In the genomic region with DNA sequence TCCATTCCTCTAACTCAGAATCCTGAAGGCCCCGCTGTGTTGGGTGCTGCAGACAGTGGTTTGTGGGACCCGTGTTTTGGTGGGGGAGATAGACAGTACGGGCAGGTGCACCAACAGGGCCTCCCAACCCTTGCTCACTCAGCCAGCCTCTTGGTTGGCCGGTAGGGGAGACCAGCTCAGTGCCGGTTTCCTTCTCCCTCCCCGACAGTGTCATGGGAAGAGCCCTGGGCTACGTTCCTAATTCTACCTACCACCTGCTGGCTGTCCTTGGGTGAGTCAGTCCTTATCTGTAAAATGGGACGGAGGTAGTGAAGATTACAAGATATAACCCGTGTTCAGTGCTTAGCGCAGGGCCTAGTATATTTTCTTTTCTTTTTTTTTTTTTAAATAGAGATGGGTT, we compare ENCODE assay signal across 19 cellular contexts. TPM values are rescaled to one million over a fixed set of nuclear protein-coding genes. Genes with fewer than 3 reads are reported as not detected.
DNase-seq lines count a peak whose midpoint lies in the region; ATAC-seq, FAIRE-seq and TF ChIP-seq lines count a peak whose summit lies in the region.
"Had no signal": no experiment of that assay in that cellular context is flagged by ENCODE, and none has a peak within 500 bp of the region (broad histone marks: within the 10 kb centered on the region; RNA-seq: fewer than 3 reads in every experiment).

No MANE protein-coding gene starts in this region.

- in situ Hi-C loops in HepG2 (cut with HindIII; ENCODE audit: extremely low pct_ligation_motif_present, low pct_unique_long_range_greater_than_20kb) = loop anchor here (5.0 kb wide), 1 partner anchor 36 kb away; the partner anchor contains the start of gene RPS6KB2

- H3K79me2 ChIP-seq in HepG2 (ENCODE audit: insufficient read depth, low read length) = no peaks in the 10 kb centered on the region

- no peak for TF ChIP-seq POLR2A in HepG2 (IDR thresholded peaks at IDR 0.05; ENCODE audit: insufficient read depth in 1 of 2, low read depth in 2 of 2, low read length in 2 of 2)
- no peak for TF ChIP-seq POLR2A in right lobe of liver (IDR thresholded peaks at IDR 0.05)

- H3K27ac Mint-ChIP-seq in activated B cell treated with CpG ODN at 0.5 μM for 24 hours (peak overlapping the region; percentile 94), nephron (peak overlapping the region in 1 of 3 experiments; percentile 57)
- H3K27ac Mint-ChIP-seq: activated CD8-positive, alpha-beta memory T cell treated with anti-CD3 and anti-CD28 coated beads, Interleukin-2, amount 10 ng/mL, durations not matched to agents 7 days and 5 days; activated T-helper 17 cell treated with anti-CD3 and anti-CD28 coated beads, Interleukin-2, amount 50 U/mL, for 72 hours; endodermal cell had no signal

- WGBS in HepG2 (ENCODE audit: low lambda C conversion rate) = 93% methylated on average over 10 of the region's 10 CpGs
- WGBS in right lobe of liver (ENCODE audit: insufficient coverage, low coverage, low lambda C conversion rate, missing lambda C conversion rate) = 98% methylated on average over 6 of the region's 10 CpGs

- intact Hi-C loops in HepG2 (cut with micrococcal nuclease; ENCODE audit: unreplicated experiment) = no loop called here
- intact Hi-C loops in right lobe of liver (cut with DNase I) = no loop called here
- intact Hi-C loops in activated B cell treated with CpG ODN at 0.5 μM for 24 hours (cut with micrococcal nuclease) = no loop called here

- TF ChIP-seq CTCF in HepG2 (CRISPR knock-in tag; IDR thresholded peaks at IDR 0.05) = no peak
- TF ChIP-seq CTCF in right lobe of liver (IDR thresholded peaks at IDR 0.05) = no peak
- TF ChIP-seq CTCF in activated B cell treated with CpG ODN at 0.5 μM for 24 hours (IDR thresholded peaks at IDR 0.05) = no peak
- no peak for TF ChIP-seq CTCF in nephron (IDR thresholded peaks at IDR 0.05; ENCODE audit: unreplicated experiment in 3 of 3)

- POLR2A ChIA-PET in HepG2 (lab: Yijun Ruan, JAX) = no interaction called here
- POLR2A ChIA-PET in activated B cell treated with CpG ODN at 0.5 μM for 24 hours (lab: Charles Lee) = interaction anchor here (0.6 to 33.4 kb wide), 5 partner anchors 20 to 70 kb away, joined by 4 to 1417 read pairs (median 30); partner anchors contain the start of genes AIP, CORO1B, PPP1CA and PTPRCAP
- POLR2A ChIA-PET in HEK293T (lab: Yijun Ruan, JAX) = interaction anchor here (0.6 to 1.5 kb wide), 3 partner anchors 13 to 62 kb away, joined by 3 to 4 read pairs (median 3); no protein-coding TSS in a partner anchor

- H3K9ac ChIP-seq in HepG2 (ENCODE audit: insufficient read depth, low read depth, low read length) = no peak overlapping the region

- H3K9me3 ChIP-seq in HepG2 (ENCODE audit: low read length) (no peaks in the 10 kb centered on the region), right lobe of liver (no peaks in the 10 kb centered on the region)

- CTCF ChIA-PET in HepG2 (lab: Yijun Ruan, JAX; ENCODE audit: low intra/inter-chr PET ratio, low total read pairs) (no interaction called here), activated B cell treated with CpG ODN at 0.5 μM for 24 hours (lab: Charles Lee) (interaction anchor here (1.0 kb wide), 1 partner anchor 26 kb away, joined by 3 read pairs; the partner anchor contains the start of gene PTPRCAP), HEK293T (lab: Yijun Ruan, JAX) (no interaction called here)

- H3K27ac ChIP-seq in HepG2 (ENCODE audit: extremely low read length, insufficient read depth, low read length) (no peak overlapping the region), right lobe of liver (peak overlapping the region in 1 of 3 donors; percentile 94)

- no peaks in the 10 kb centered on the region for H3K27me3 Mint-ChIP-seq in activated B cell treated with CpG ODN at 0.5 μM for 24 hours
- H3K27me3 Mint-ChIP-seq in nephron (ENCODE audit: low read depth) = no peaks in the 10 kb centered on the region
- H3K27me3 Mint-ChIP-seq: activated CD8-positive, alpha-beta memory T cell treated with anti-CD3 and anti-CD28 coated beads, Interleukin-2, amount 10 ng/mL, durations not matched to agents 7 days and 5 days; activated T-helper 17 cell treated with anti-CD3 and anti-CD28 coated beads, Interleukin-2, amount 50 U/mL, for 72 hours had no signal

- ATAC-seq in HepG2 = no peak
- ATAC-seq in right lobe of liver = no peak
- no peak for ATAC-seq in activated B cell treated with CpG ODN at 0.5 μM for 24 hours (ENCODE audit: low read depth)
- ATAC-seq in GM21576 (IDR thresholded peaks at IDR 0.05; ENCODE audit: unreplicated experiment) = no peak
- ATAC-seq: activated CD8-positive, alpha-beta memory T cell treated with anti-CD3 and anti-CD28 coated beads, Interleukin-2, amount 10 ng/mL, durations not matched to agents 7 days and 5 days; activated T-helper 17 cell treated with anti-CD3 and anti-CD28 coated beads, Interleukin-2, amount 50 U/mL, for 72 hours had no signal

- no peak for TF ChIP-seq RAD21 in HepG2 (CRISPR knock-in tag; IDR thresholded peaks at IDR 0.05)

- H3K27me3 ChIP-seq in HepG2 (ENCODE audit: control insufficient read depth in 1 of 2, insufficient read depth in 2 of 2, low read length in 2 of 2) (peaks cover 0 to 11% of the 10 kb centered on the region in 2 experiments; a peak in 2 of 5 replicates), right lobe of liver (no peaks in the 10 kb centered on the region)
- H3K27me3 ChIP-seq: brain microvascular endothelial cell had no signal

- no peak overlapping the region for H2AFZ ChIP-seq in HepG2 (ENCODE audit: low read length)

- no peak for FAIRE-seq in HepG2 (lab: Jason Lieb, UNC)
- FAIRE-seq: colon had no signal

- H3K36me3 ChIP-seq in HepG2 (replicated peaks in 1 of 2; ENCODE audit: control insufficient read depth in 1 of 2, insufficient read depth in 2 of 2, low read length in 2 of 2) (no peaks in the 10 kb centered on the region), right lobe of liver (no peaks in the 10 kb centered on the region)
- H3K36me3 ChIP-seq: brain microvascular endothelial cell had no signal

- H3K4me2 ChIP-seq in HepG2 (ENCODE audit: low read depth, low read length) = no peak overlapping the region

- H3K9me3 Mint-ChIP-seq in activated B cell treated with CpG ODN at 0.5 μM for 24 hours = no peaks in the 10 kb centered on the region
- H3K9me3 Mint-ChIP-seq in nephron = no peaks in the 10 kb centered on the region
- H3K9me3 Mint-ChIP-seq: activated T-helper 17 cell treated with anti-CD3 and anti-CD28 coated beads, Interleukin-2, amount 50 U/mL, for 72 hours; endodermal cell had no signal

- BruUV-seq in HepG2 (replicated peaks; lab: Mats Ljungman, UMichigan) = no TSS peak

- H3K4me1 ChIP-seq in HepG2 (ENCODE audit: insufficient read depth, low read length) (peaks cover 47% of the 10 kb centered on the region), right lobe of liver (peaks cover 0 to 31% (median 14%) of the 10 kb centered on the region in 4 donors)

- H3K36me3 Mint-ChIP-seq in activated B cell treated with CpG ODN at 0.5 μM for 24 hours (ENCODE audit: low read depth) (peaks cover 8% of the 10 kb centered on the region), nephron (ENCODE audit: low read depth) (no peaks in the 10 kb centered on the region)

- H3K4me1 Mint-ChIP-seq in activated B cell treated with CpG ODN at 0.5 μM for 24 hours (peaks cover 83% of the 10 kb centered on the region), nephron (peaks cover 6% of the 10 kb centered on the region)

- H3K4me3 Mint-ChIP-seq in activated B cell treated with CpG ODN at 0.5 μM for 24 hours = no peak overlapping the region
- H3K4me3 Mint-ChIP-seq in nephron = peak overlapping the region; percentile 55 to 75 (median 68)
- H3K4me3 Mint-ChIP-seq: activated CD8-positive, alpha-beta memory T cell treated with anti-CD3 and anti-CD28 coated beads, Interleukin-2, amount 10 ng/mL, durations not matched to agents 7 days and 5 days; endodermal cell had no signal

- no peak for DNase-seq in HepG2 (ENCODE audit: low spot score)
- DNase-seq in right lobe of liver = no peak
- DNase-seq in activated B cell treated with CpG ODN at 0.5 μM for 24 hours = no peak
- no peak for DNase-seq in GF-D8 (lab: John Stamatoyannopoulos, UW)
- no peak for DNase-seq in HEK293T (ENCODE audit: extremely low spot score)
- DNase-seq in middle frontal gyrus (ENCODE audit: extremely low spot score, low spot score) = no peak
- DNase-seq: activated CD8-positive, alpha-beta memory T cell treated with anti-CD3 and anti-CD28 coated beads, Interleukin-2, amount 10 ng/mL, durations not matched to agents 7 days and 5 days; DND-41; midbrain; NCI-H1417; NCI-H510A treated with DMSO at 0.1 percent for 48 hours had no signal

- no peak for TF ChIP-seq EP300 in HepG2 (IDR thresholded peaks at IDR 0.05; ENCODE audit: low read depth in 2 of 2, low read length in 2 of 2)
- TF ChIP-seq EP300 in HepG2 (CRISPR knock-in tag; IDR thresholded peaks at IDR 0.05; ENCODE audit: borderline replicate concordance) = no peak

- no peak overlapping the region for H3K4me3 ChIP-seq in HepG2 (replicated peaks in 1 of 3; ENCODE audit: insufficient read depth in 1 of 3, low read depth in 2 of 3, low read length in 3 of 3)
- no peak overlapping the region for H3K4me3 ChIP-seq in right lobe of liver

- H4K20me1 ChIP-seq in HepG2 (ENCODE audit: insufficient read depth, low read length) = no peaks in the 10 kb centered on the region

RNA-seq across cellular contexts. Expression of gene TMEM134, which starts 5.9 kb away (rescaled TPM):
- total RNA-seq in HepG2 (2016; rRNA removed; fragmentation: Illumina TruSeq; extraction: Trizol) = 5.1 and 6.9 TPM in 2 replicates
- 19.7 and 21.6 TPM in 2 replicates for total RNA-seq in HepG2 (2016; cell fraction: cytosol; rRNA removed; fragmentation: Illumina TruSeq; extraction: Trizol; ENCODE audit: low read depth)
- total RNA-seq in HepG2 (2016; cell fraction: insoluble cytoplasmic fraction; rRNA removed; fragmentation: Illumina TruSeq; extraction: Trizol) = 3.5 and 6.0 TPM in 2 replicates
- total RNA-seq in HepG2 (2016; cell fraction: membrane; rRNA removed; fragmentation: Illumina TruSeq; extraction: Trizol) = 16.8 and 19.3 TPM in 2 replicates
- 5.3 and 5.6 TPM in 2 replicates for total RNA-seq in HepG2 (2016; cell fraction: nucleus; rRNA removed; fragmentation: Illumina TruSeq; extraction: Trizol)
- polyA plus RNA-seq in HepG2 (2011; rRNA removed) = 26.9 and 36.5 TPM in 2 replicates
- polyA plus RNA-seq in HepG2 (2011; cell fraction: cytosol; rRNA removed) = 56.6 and 72.3 TPM in 2 replicates
- 67.1 and 76.3 TPM in 2 replicates for polyA plus RNA-seq in HepG2 (2011; cell fraction: nucleus; rRNA removed)
- 21.5 and 23.1 TPM in 2 replicates for polyA plus RNA-seq in HepG2 (2012)
- polyA plus RNA-seq in HepG2 (2016; cell fraction: cytosol; fragmentation: Illumina TruSeq; extraction: Trizol; ENCODE audit: low read depth) = 118 and 120 TPM in 2 replicates
- polyA plus RNA-seq in HepG2 (2016; cell fraction: insoluble cytoplasmic fraction; fragmentation: Illumina TruSeq; extraction: Trizol; ENCODE audit: low read depth) = 17.4 and 19.8 TPM in 2 replicates
- 70.1 and 76.5 TPM in 2 replicates for polyA plus RNA-seq in HepG2 (2016; cell fraction: membrane; fragmentation: Illumina TruSeq; extraction: Trizol; ENCODE audit: low read depth)
- 24.6 and 30.7 TPM in 2 replicates for polyA plus RNA-seq in HepG2 (2016; cell fraction: nucleus; fragmentation: Illumina TruSeq; extraction: Trizol; ENCODE audit: insufficient read depth, low read depth)
- polyA minus RNA-seq in HepG2 (2011; rRNA and poly(A)+ RNA removed; ENCODE audit: low replicate concordance) = 6.6 and 13.2 TPM in 2 replicates
- 5.4 and 6.5 TPM in 2 replicates for polyA minus RNA-seq in HepG2 (2011; cell fraction: cytosol; rRNA and poly(A)+ RNA removed)
- polyA minus RNA-seq in HepG2 (2011; cell fraction: nucleus; rRNA and poly(A)+ RNA removed) = 7.3 and 8.6 TPM in 2 replicates
- total RNA-seq in right lobe of liver = 100 to 1,000 TPM in 2 of 6 experiments, 10 to 100 TPM in 4; 29.1 to 133 (median 40.9) TPM
- 76.0 and 83.5 TPM in 2 replicates for total RNA-seq in activated B cell treated with CpG ODN at 0.5 μM for 24 hours

RNA-seq across cellular contexts. Expression of gene CABP4, which starts 8.0 kb away (rescaled TPM):
- not detected in 2 replicates for total RNA-seq in HepG2 (2016; rRNA removed; fragmentation: Illumina TruSeq; extraction: Trizol)
- not detected in 2 replicates for total RNA-seq in HepG2 (2016; cell fraction: cytosol; rRNA removed; fragmentation: Illumina TruSeq; extraction: Trizol; ENCODE audit: low read depth)
- total RNA-seq in HepG2 (2016; cell fraction: insoluble cytoplasmic fraction; rRNA removed; fragmentation: Illumina TruSeq; extraction: Trizol) = not detected in 2 replicates
- not detected in 2 replicates for total RNA-seq in HepG2 (2016; cell fraction: membrane; rRNA removed; fragmentation: Illumina TruSeq; extraction: Trizol)
- total RNA-seq in HepG2 (2016; cell fraction: nucleus; rRNA removed; fragmentation: Illumina TruSeq; extraction: Trizol) = not detected in 2 replicates
- not detected in 2 replicates for polyA plus RNA-seq in HepG2 (2011; rRNA removed)
- polyA plus RNA-seq in HepG2 (2011; cell fraction: cytosol; rRNA removed) = not detected in 2 replicates
- not detected in 2 replicates for polyA plus RNA-seq in HepG2 (2011; cell fraction: nucleus; rRNA removed)
- not detected in 2 replicates for polyA plus RNA-seq in HepG2 (2012)
- polyA plus RNA-seq in HepG2 (2016; cell fraction: cytosol; fragmentation: Illumina TruSeq; extraction: Trizol; ENCODE audit: low read depth) = not detected in 2 replicates
- not detected in 2 replicates for polyA plus RNA-seq in HepG2 (2016; cell fraction: insoluble cytoplasmic fraction; fragmentation: Illumina TruSeq; extraction: Trizol; ENCODE audit: low read depth)
- not detected in 2 replicates for polyA plus RNA-seq in HepG2 (2016; cell fraction: membrane; fragmentation: Illumina TruSeq; extraction: Trizol; ENCODE audit: low read depth)
- polyA plus RNA-seq in HepG2 (2016; cell fraction: nucleus; fragmentation: Illumina TruSeq; extraction: Trizol; ENCODE audit: insufficient read depth, low read depth) = not detected in 2 replicates
- polyA minus RNA-seq in HepG2 (2011; rRNA and poly(A)+ RNA removed; ENCODE audit: low replicate concordance) = not detected in 2 replicates
- not detected in 2 replicates for polyA minus RNA-seq in HepG2 (2011; cell fraction: cytosol; rRNA and poly(A)+ RNA removed)
- not detected in 2 replicates for polyA minus RNA-seq in HepG2 (2011; cell fraction: nucleus; rRNA and poly(A)+ RNA removed)
- total RNA-seq in right lobe of liver = 1 to 10 TPM in 4 of 6 experiments, under 1 TPM in 2; 0.55 to 1.7 (median 1.2) TPM
- 2.1 and 3.0 TPM in 2 replicates for total RNA-seq in activated B cell treated with CpG ODN at 0.5 μM for 24 hours
- total RNA-seq: endodermal cell, temporal lobe had no signal

RNA-seq across cellular contexts. Expression of gene GPR152, which starts 10.7 kb away (rescaled TPM):
- total RNA-seq in HepG2 (2016; rRNA removed; fragmentation: Illumina TruSeq; extraction: Trizol) = not detected in 2 replicates
- not detected in 2 replicates for total RNA-seq in HepG2 (2016; cell fraction: cytosol; rRNA removed; fragmentation: Illumina TruSeq; extraction: Trizol; ENCODE audit: low read depth)
- not detected in 2 replicates for total RNA-seq in HepG2 (2016; cell fraction: insoluble cytoplasmic fraction; rRNA removed; fragmentation: Illumina TruSeq; extraction: Trizol)
- total RNA-seq in HepG2 (2016; cell fraction: membrane; rRNA removed; fragmentation: Illumina TruSeq; extraction: Trizol) = not detected in 2 replicates
- total RNA-seq in HepG2 (2016; cell fraction: nucleus; rRNA removed; fragmentation: Illumina TruSeq; extraction: Trizol) = not detected in 2 replicates
- not detected in 2 replicates for polyA plus RNA-seq in HepG2 (2011; rRNA removed)
- polyA plus RNA-seq in HepG2 (2011; cell fraction: cytosol; rRNA removed) = not detected in 2 replicates
- not detected in 2 replicates for polyA plus RNA-seq in HepG2 (2011; cell fraction: nucleus; rRNA removed)
- not detected in 2 replicates for polyA plus RNA-seq in HepG2 (2012)
- polyA plus RNA-seq in HepG2 (2016; cell fraction: cytosol; fragmentation: Illumina TruSeq; extraction: Trizol; ENCODE audit: low read depth) = not detected in 2 replicates
- polyA plus RNA-seq in HepG2 (2016; cell fraction: insoluble cytoplasmic fraction; fragmentation: Illumina TruSeq; extraction: Trizol; ENCODE audit: low read depth) = not detected in 2 replicates
- polyA plus RNA-seq in HepG2 (2016; cell fraction: membrane; fragmentation: Illumina TruSeq; extraction: Trizol; ENCODE audit: low read depth) = not detected in 2 replicates
- not detected in 2 replicates for polyA plus RNA-seq in HepG2 (2016; cell fraction: nucleus; fragmentation: Illumina TruSeq; extraction: Trizol; ENCODE audit: insufficient read depth, low read depth)
- not detected in 2 replicates for polyA minus RNA-seq in HepG2 (2011; rRNA and poly(A)+ RNA removed; ENCODE audit: low replicate concordance)
- polyA minus RNA-seq in HepG2 (2011; cell fraction: cytosol; rRNA and poly(A)+ RNA removed) = not detected in 2 replicates
- polyA minus RNA-seq in HepG2 (2011; cell fraction: nucleus; rRNA and poly(A)+ RNA removed) = not detected in 2 replicates
- total RNA-seq in right lobe of liver = not detected
- not detected in 2 replicates for total RNA-seq in activated B cell treated with CpG ODN at 0.5 μM for 24 hours
- total RNA-seq: activated CD8-positive, alpha-beta memory T cell treated with anti-CD3 and anti-CD28 coated beads, Interleukin-2, amount 10 ng/mL, durations not matched to agents 7 days and 5 days; activated T-helper 17 cell treated with anti-CD3 and anti-CD28 coated beads, Interleukin-2, amount 50 U/mL, for 72 hours; endodermal cell; left lobe of liver; temporal lobe had no signal

RNA-seq across cellular contexts. Expression of gene AIP, which starts 19.6 kb away (rescaled TPM):
- total RNA-seq in HepG2 (2016; rRNA removed; fragmentation: Illumina TruSeq; extraction: Trizol) (51.8 and 54.7 TPM in 2 replicates), right lobe of liver (10 to 100 TPM; 20.8 to 33.9 (median 25.7) TPM), activated B cell treated with CpG ODN at 0.5 μM for 24 hours (108 and 114 TPM in 2 replicates)
- 29.3 and 29.9 TPM in 2 replicates for total RNA-seq in HepG2 (2016; cell fraction: cytosol; rRNA removed; fragmentation: Illumina TruSeq; extraction: Trizol; ENCODE audit: low read depth)
- 49.6 and 51.5 TPM in 2 replicates for total RNA-seq in HepG2 (2016; cell fraction: insoluble cytoplasmic fraction; rRNA removed; fragmentation: Illumina TruSeq; extraction: Trizol)
- total RNA-seq in HepG2 (2016; cell fraction: membrane; rRNA removed; fragmentation: Illumina TruSeq; extraction: Trizol) = 34.6 and 35.9 TPM in 2 replicates
- 23.8 and 25.0 TPM in 2 replicates for total RNA-seq in HepG2 (2016; cell fraction: nucleus; rRNA removed; fragmentation: Illumina TruSeq; extraction: Trizol)
- polyA plus RNA-seq in HepG2 (2011; rRNA removed) = 110 and 113 TPM in 2 replicates
- 108 and 172 TPM in 2 replicates for polyA plus RNA-seq in HepG2 (2011; cell fraction: cytosol; rRNA removed)
- polyA plus RNA-seq in HepG2 (2011; cell fraction: nucleus; rRNA removed) = 78.7 and 80.7 TPM in 2 replicates
- polyA plus RNA-seq in HepG2 (2012) = 58.6 and 77.3 TPM in 2 replicates
- 24.7 and 25.0 TPM in 2 replicates for polyA plus RNA-seq in HepG2 (2016; cell fraction: cytosol; fragmentation: Illumina TruSeq; extraction: Trizol; ENCODE audit: low read depth)
- 54.4 and 55.2 TPM in 2 replicates for polyA plus RNA-seq in HepG2 (2016; cell fraction: insoluble cytoplasmic fraction; fragmentation: Illumina TruSeq; extraction: Trizol; ENCODE audit: low read depth)
- 28.2 and 32.3 TPM in 2 replicates for polyA plus RNA-seq in HepG2 (2016; cell fraction: membrane; fragmentation: Illumina TruSeq; extraction: Trizol; ENCODE audit: low read depth)
- polyA plus RNA-seq in HepG2 (2016; cell fraction: nucleus; fragmentation: Illumina TruSeq; extraction: Trizol; ENCODE audit: insufficient read depth, low read depth) = 38.0 and 39.2 TPM in 2 replicates
- 79.5 and 121 TPM in 2 replicates for polyA minus RNA-seq in HepG2 (2011; rRNA and poly(A)+ RNA removed; ENCODE audit: low replicate concordance)
- 35.7 and 42.3 TPM in 2 replicates for polyA minus RNA-seq in HepG2 (2011; cell fraction: cytosol; rRNA and poly(A)+ RNA removed)
- polyA minus RNA-seq in HepG2 (2011; cell fraction: nucleus; rRNA and poly(A)+ RNA removed) = 23.3 and 30.8 TPM in 2 replicates

RNA-seq across cellular contexts. Expression of gene CORO1B, which starts 19.9 kb away (rescaled TPM):
- total RNA-seq in HepG2 (2016; rRNA removed; fragmentation: Illumina TruSeq; extraction: Trizol) (32.2 and 32.9 TPM in 2 replicates), right lobe of liver (10 to 100 TPM; 28.5 to 58.6 (median 40.4) TPM), activated B cell treated with CpG ODN at 0.5 μM for 24 hours (34.0 and 39.7 TPM in 2 replicates)
- 9.3 and 11.4 TPM in 2 replicates for total RNA-seq in HepG2 (2016; cell fraction: cytosol; rRNA removed; fragmentation: Illumina TruSeq; extraction: Trizol; ENCODE audit: low read depth)
- total RNA-seq in HepG2 (2016; cell fraction: insoluble cytoplasmic fraction; rRNA removed; fragmentation: Illumina TruSeq; extraction: Trizol) = 29.5 and 35.9 TPM in 2 replicates
- 14.1 and 14.3 TPM in 2 replicates for total RNA-seq in HepG2 (2016; cell fraction: membrane; rRNA removed; fragmentation: Illumina TruSeq; extraction: Trizol)
- total RNA-seq in HepG2 (2016; cell fraction: nucleus; rRNA removed; fragmentation: Illumina TruSeq; extraction: Trizol) = 26.1 and 28.4 TPM in 2 replicates
- polyA plus RNA-seq in HepG2 (2011; rRNA removed) = 33.8 and 48.8 TPM in 2 replicates
- polyA plus RNA-seq in HepG2 (2011; cell fraction: cytosol; rRNA removed) = 33.9 and 59.2 TPM in 2 replicates
- 96.0 and 115 TPM in 2 replicates for polyA plus RNA-seq in HepG2 (2011; cell fraction: nucleus; rRNA removed)
- 16.2 and 31.3 TPM in 2 replicates for polyA plus RNA-seq in HepG2 (2012)
- polyA plus RNA-seq in HepG2 (2016; cell fraction: cytosol; fragmentation: Illumina TruSeq; extraction: Trizol; ENCODE audit: low read depth) = 11.3 TPM in 2 replicates
- polyA plus RNA-seq in HepG2 (2016; cell fraction: insoluble cytoplasmic fraction; fragmentation: Illumina TruSeq; extraction: Trizol; ENCODE audit: low read depth) = 45.3 and 48.2 TPM in 2 replicates
- polyA plus RNA-seq in HepG2 (2016; cell fraction: membrane; fragmentation: Illumina TruSeq; extraction: Trizol; ENCODE audit: low read depth) = 12.1 and 13.6 TPM in 2 replicates
- polyA plus RNA-seq in HepG2 (2016; cell fraction: nucleus; fragmentation: Illumina TruSeq; extraction: Trizol; ENCODE audit: insufficient read depth, low read depth) = 59.2 and 60.1 TPM in 2 replicates
- 100 and 106 TPM in 2 replicates for polyA minus RNA-seq in HepG2 (2011; rRNA and poly(A)+ RNA removed; ENCODE audit: low replicate concordance)
- 27.3 and 29.6 TPM in 2 replicates for polyA minus RNA-seq in HepG2 (2011; cell fraction: cytosol; rRNA and poly(A)+ RNA removed)
- 16.3 and 29.5 TPM in 2 replicates for polyA minus RNA-seq in HepG2 (2011; cell fraction: nucleus; rRNA and poly(A)+ RNA removed)
